Comparison of ENCODE assay signal across 8 cellular contexts in genomic region chr11:61332266-61332822, GRCh38. TPM values are rescaled to one million over a fixed set of nuclear protein-coding genes. Genes with fewer than 3 reads are reported as not detected.
A peak's percentile ranks its signal among the peaks of the same experiment; 100 is the strongest.
DNase-seq lines count a peak whose midpoint lies in the region; ATAC-seq, FAIRE-seq and TF ChIP-seq lines count a peak whose summit lies in the region.

No MANE protein-coding gene starts in this region.

- H3K9ac ChIP-seq in keratinocyte (ENCODE audit: control insufficient read depth, extremely low read depth, insufficient read depth, low read length), result peak overlapping the region; percentile 99

- H3K9me3 ChIP-seq in keratinocyte (ENCODE audit: control insufficient read depth, low read depth, low read length), result no peaks in the 10 kb centered on the region

- peaks cover 3% of the 10 kb centered on the region for H4K20me1 ChIP-seq in keratinocyte (ENCODE audit: control insufficient read depth, extremely low read depth, insufficient read depth, low read length)

- peak overlapping the region; percentile 97 to 99 for H3K27ac Mint-ChIP-seq in stimulated activated naive CD8-positive, alpha-beta T cell treated with anti-CD3 and anti-CD28 coated beads, Interleukin-15, amount 100 ng/mL, for 72 hours

- peak overlapping the region; percentile 85 for H2AFZ ChIP-seq in keratinocyte (ENCODE audit: control insufficient read depth, low read length)

- DNase-seq in NCI-H146 (lab: John Stamatoyannopoulos, UW) (peak; percentile 34), NCI-H146 treated with DMSO at 0.1 percent for 48 hours (lab: John Stamatoyannopoulos, UW; ENCODE audit: unreplicated experiment) (no peak), astrocyte of the spinal cord (ENCODE audit: low read depth, low spot score) (peak; percentile 20), keratinocyte (ENCODE audit: low read depth, low spot score) (no peak), NCI-H226 (no peak), NCI-H1694 (lab: John Stamatoyannopoulos, UW) (no peak)
- no peak for DNase-seq in Jurkat, Clone E6-1 (ENCODE audit: low read depth, low spot score)
- DNase-seq in stimulated activated naive CD8-positive, alpha-beta T cell treated with anti-CD3 and anti-CD28 coated beads, Interleukin-15, amount 100 ng/mL, for 72 hours, result no peak

- dilution Hi-C loops in keratinocyte (cut with MboI; ENCODE audit: extremely low pct_ligation_motif_present, low sequenced_read_pairs), result no loop called here

- FAIRE-seq in keratinocyte (lab: Jason Lieb, UNC), result no peak

- H3K4me3 ChIP-seq in Jurkat, Clone E6-1 (ENCODE audit: low read length), result peak overlapping the region; percentile 79
- H3K4me3 ChIP-seq in astrocyte of the spinal cord (ENCODE audit: low read depth, low read length) (peak overlapping the region; percentile 95), keratinocyte (ENCODE audit: control insufficient read depth in 2 of 3, extremely low read depth in 1 of 3, insufficient read depth in 2 of 3, low read depth in 1 of 3, low read length in 3 of 3) (peak overlapping the region; percentile 84 to 92 (median 87))

- H3K27ac ChIP-seq in keratinocyte (ENCODE audit: control insufficient read depth, insufficient read depth, low read length), result peak overlapping the region; percentile 89

- peaks cover 34% of the 10 kb centered on the region for H3K4me1 ChIP-seq in keratinocyte (ENCODE audit: control insufficient read depth, extremely low read depth, insufficient read depth, low read length)

- H3K9me1 ChIP-seq in keratinocyte (ENCODE audit: control insufficient read depth, extremely low read depth, insufficient read depth, low read length), result no peaks in the 10 kb centered on the region

- H3K4me2 ChIP-seq in keratinocyte (ENCODE audit: control insufficient read depth, extremely low read depth, insufficient read depth, low read depth, low read length), result peak overlapping the region; percentile 98

- no peak for ATAC-seq in stimulated activated naive CD8-positive, alpha-beta T cell treated with anti-CD3 and anti-CD28 coated beads, Interleukin-15, amount 100 ng/mL, for 72 hours

- peaks cover 55% of the 10 kb centered on the region for H3K79me2 ChIP-seq in keratinocyte (ENCODE audit: control insufficient read depth, insufficient read depth, low read length)

- in situ Hi-C loops in astrocyte of the spinal cord (cut with HindIII; ENCODE audit: low sequenced_read_pairs), result no loop called here

- no peaks in the 10 kb centered on the region for H3K27me3 Mint-ChIP-seq in stimulated activated naive CD8-positive, alpha-beta T cell treated with anti-CD3 and anti-CD28 coated beads, Interleukin-15, amount 100 ng/mL, for 72 hours

- H3K9me3 Mint-ChIP-seq in stimulated activated naive CD8-positive, alpha-beta T cell treated with anti-CD3 and anti-CD28 coated beads, Interleukin-15, amount 100 ng/mL, for 72 hours, result no peaks in the 10 kb centered on the region

- H3K4me3 Mint-ChIP-seq in stimulated activated naive CD8-positive, alpha-beta T cell treated with anti-CD3 and anti-CD28 coated beads, Interleukin-15, amount 100 ng/mL, for 72 hours, result peak overlapping the region; percentile 98

- H3K27me3 ChIP-seq in keratinocyte (ENCODE audit: control insufficient read depth, extremely low read depth, insufficient read depth, low read length), result no peaks in the 10 kb centered on the region

- peaks cover 9 to 23% of the 10 kb centered on the region in 2 experiments for H3K36me3 ChIP-seq in keratinocyte (ENCODE audit: control insufficient read depth in 2 of 2, extremely low read depth in 1 of 2, insufficient read depth in 2 of 2, low read length in 2 of 2)

- TF ChIP-seq CTCF in astrocyte of the spinal cord (IDR thresholded peaks at IDR 0.05; ENCODE audit: low read depth, low read length), result peak; percentile 5
- TF ChIP-seq CTCF in keratinocyte (optimal IDR thresholded peaks at IDR 0.05 in 1 of 3, IDR thresholded peaks at IDR 0.05 in 1 of 3, conservative IDR thresholded peaks at IDR 0.05 in 1 of 3; ENCODE audit: extremely low read depth in 1 of 3, insufficient read depth in 2 of 3, low read length in 3 of 3), result no peak

- H3K4me1 Mint-ChIP-seq in stimulated activated naive CD8-positive, alpha-beta T cell treated with anti-CD3 and anti-CD28 coated beads, Interleukin-15, amount 100 ng/mL, for 72 hours, result peaks cover 93% of the 10 kb centered on the region

RNA-seq across cellular contexts. Expression of gene DDB1, which starts 0.6 kb away (rescaled TPM):
- polyA plus RNA-seq in Jurkat, Clone E6-1 (2012; ENCODE audit: insufficient read depth, insufficient read length), result 206 TPM
- 187 to 236 TPM (median 212 TPM) in 3 replicates for polyA plus RNA-seq in keratinocyte
- 68.5 TPM for polyA plus RNA-seq in keratinocyte (2011; ENCODE audit: low read depth)
- 181 and 206 TPM in 2 replicates for polyA plus RNA-seq in keratinocyte (2011; cell fraction: cytosol; rRNA removed)
- polyA plus RNA-seq in keratinocyte (2011; cell fraction: nucleus; rRNA removed), result 290 and 325 TPM in 2 replicates
- 108 and 136 TPM in 2 replicates for polyA plus RNA-seq in keratinocyte (2012; ENCODE audit: low replicate concordance)
- polyA minus RNA-seq in keratinocyte, result 210 to 358 TPM (median 329 TPM) in 3 replicates
- 307 TPM for polyA minus RNA-seq in keratinocyte (2011; cell fraction: cytosol; rRNA and poly(A)+ RNA removed)
- polyA minus RNA-seq in keratinocyte (2011; cell fraction: nucleus; rRNA and poly(A)+ RNA removed), result 185 and 265 TPM in 2 replicates

RNA-seq across cellular contexts. Expression of gene TKFC, which starts 0.7 kb away (rescaled TPM):
- 88.6 TPM for polyA plus RNA-seq in Jurkat, Clone E6-1 (2012; ENCODE audit: insufficient read depth, insufficient read length)
- 15.4 to 23.1 TPM (median 18.3 TPM) in 3 replicates for polyA plus RNA-seq in keratinocyte
- 9.6 TPM for polyA plus RNA-seq in keratinocyte (2011; ENCODE audit: low read depth)
- 11.3 and 20.9 TPM in 2 replicates for polyA plus RNA-seq in keratinocyte (2011; cell fraction: cytosol; rRNA removed)
- polyA plus RNA-seq in keratinocyte (2011; cell fraction: nucleus; rRNA removed), result 49.7 and 61.6 TPM in 2 replicates
- polyA plus RNA-seq in keratinocyte (2012; ENCODE audit: low replicate concordance), result 21.5 and 23.1 TPM in 2 replicates
- polyA minus RNA-seq in keratinocyte, result 24.2 to 34.2 TPM (median 26.2 TPM) in 3 replicates
- 28.8 TPM for polyA minus RNA-seq in keratinocyte (2011; cell fraction: cytosol; rRNA and poly(A)+ RNA removed)
- polyA minus RNA-seq in keratinocyte (2011; cell fraction: nucleus; rRNA and poly(A)+ RNA removed), result 19.0 and 25.4 TPM in 2 replicates

RNA-seq across cellular contexts. Expression of gene CYB561A3, which starts 29.3 kb away (rescaled TPM):
- polyA plus RNA-seq in Jurkat, Clone E6-1 (2012; ENCODE audit: insufficient read depth, insufficient read length), result 46.8 TPM
- polyA plus RNA-seq in keratinocyte, result 42.3 to 124 TPM (median 62.3 TPM) in 3 replicates
- polyA plus RNA-seq in keratinocyte (2011; ENCODE audit: low read depth), result 5.1 TPM
- 63.6 and 95.2 TPM in 2 replicates for polyA plus RNA-seq in keratinocyte (2011; cell fraction: cytosol; rRNA removed)
- 108 and 123 TPM in 2 replicates for polyA plus RNA-seq in keratinocyte (2011; cell fraction: nucleus; rRNA removed)
- 31.6 and 43.8 TPM in 2 replicates for polyA plus RNA-seq in keratinocyte (2012; ENCODE audit: low replicate concordance)
- polyA minus RNA-seq in keratinocyte, result 66.4 to 188 TPM (median 180 TPM) in 3 replicates
- polyA minus RNA-seq in keratinocyte (2011; cell fraction: cytosol; rRNA and poly(A)+ RNA removed), result 72.1 TPM
- 64.9 and 76.6 TPM in 2 replicates for polyA minus RNA-seq in keratinocyte (2011; cell fraction: nucleus; rRNA and poly(A)+ RNA removed)

RNA-seq across cellular contexts. Expression of gene TMEM138, which starts 29.8 kb away (rescaled TPM):
- polyA plus RNA-seq in Jurkat, Clone E6-1 (2012; ENCODE audit: insufficient read depth, insufficient read length), result 53.0 TPM
- 66.1 to 118 TPM (median 85.4 TPM) in 3 replicates for polyA plus RNA-seq in keratinocyte
- 6.0 TPM for polyA plus RNA-seq in keratinocyte (2011; ENCODE audit: low read depth)
- 66.9 and 115 TPM in 2 replicates for polyA plus RNA-seq in keratinocyte (2011; cell fraction: cytosol; rRNA removed)
- 101 and 119 TPM in 2 replicates for polyA plus RNA-seq in keratinocyte (2011; cell fraction: nucleus; rRNA removed)
- polyA plus RNA-seq in keratinocyte (2012; ENCODE audit: low replicate concordance), result 37.8 and 43.0 TPM in 2 replicates
- 44.0 to 72.4 TPM (median 56.3 TPM) in 3 replicates for polyA minus RNA-seq in keratinocyte
- polyA minus RNA-seq in keratinocyte (2011; cell fraction: cytosol; rRNA and poly(A)+ RNA removed), result 13.2 TPM
- 19.8 and 27.8 TPM in 2 replicates for polyA minus RNA-seq in keratinocyte (2011; cell fraction: nucleus; rRNA and poly(A)+ RNA removed)

RNA-seq across cellular contexts. Expression of gene VWCE, which starts 37.2 kb away (rescaled TPM):
- polyA plus RNA-seq in Jurkat, Clone E6-1 (2012; ENCODE audit: insufficient read depth, insufficient read length), result 8.0 TPM
- polyA plus RNA-seq in keratinocyte, result 0.14 to 0.82 TPM (median 0.30 TPM) in 3 replicates
- 0.64 TPM for polyA plus RNA-seq in keratinocyte (2011; ENCODE audit: low read depth)
- 0.05 and 0.09 TPM in 2 replicates for polyA plus RNA-seq in keratinocyte (2011; cell fraction: cytosol; rRNA removed)
- polyA plus RNA-seq in keratinocyte (2011; cell fraction: nucleus; rRNA removed), result 2.5 and 4.0 TPM in 2 replicates
- 0.28 and 1.2 TPM in 2 replicates for polyA plus RNA-seq in keratinocyte (2012; ENCODE audit: low replicate concordance)
- polyA minus RNA-seq in keratinocyte, result 0.43 to 2.6 TPM (median 1.6 TPM) in 3 replicates
- not detected for polyA minus RNA-seq in keratinocyte (2011; cell fraction: cytosol; rRNA and poly(A)+ RNA removed)
- polyA minus RNA-seq in keratinocyte (2011; cell fraction: nucleus; rRNA and poly(A)+ RNA removed), result 1.4 and 1.7 TPM in 2 replicates

Comparison
In these comparisons a context has a peak if more than half of its experiments do, and no peak if none do; other contexts are left out.
1. DNase-seq: peak in NCI-H146 (single experiment) and astrocyte of the spinal cord (single experiment); none in NCI-H146 treated with DMSO at 0.1 percent for 48 hours (single experiment), Jurkat, Clone E6-1 (single experiment), keratinocyte (single experiment), stimulated activated naive CD8-positive, alpha-beta T cell treated with anti-CD3 and anti-CD28 coated beads, Interleukin-15, amount 100 ng/mL, for 72 hours (0 of 2), NCI-H226 (single experiment) and NCI-H1694 (single experiment).
2. Peak in every context shown above with its lines, with median percentiles within 50 percentile points of each other: H3K4me3 ChIP-seq.